In genomic region chr2:10373931-10374330, GRCh38 we compare ENCODE assay signal across 2 cellular contexts.
TF ChIP-seq lines count a peak whose summit lies in the region.

No MANE protein-coding gene starts in this region.

TF ChIP-seq in SK-N-SH, 30 proteins besides CTCF, POLR2A, EP300 and RAD21 (continued from another document):
- TF ChIP-seq PBX3 (IDR thresholded peaks at IDR 0.05), result no peak
- TF ChIP-seq REST (IDR thresholded peaks at IDR 0.05; ENCODE audit: low read depth, low read length), result no peak
- TF ChIP-seq TCF12 (IDR thresholded peaks at IDR 0.05), result no peak
- TF ChIP-seq ELF1 (IDR thresholded peaks at IDR 0.05), result no peak
- TF ChIP-seq FOXJ3 (CRISPR knock-in tag; IDR thresholded peaks at IDR 0.05), result no peak
- TF ChIP-seq GABPA (IDR thresholded peaks at IDR 0.05; ENCODE audit: low read depth), result no peak
- no peak for TF ChIP-seq SIN3A (IDR thresholded peaks at IDR 0.05; ENCODE audit: borderline replicate concordance, low read depth, low read length)
- TF ChIP-seq, protein P1, sequence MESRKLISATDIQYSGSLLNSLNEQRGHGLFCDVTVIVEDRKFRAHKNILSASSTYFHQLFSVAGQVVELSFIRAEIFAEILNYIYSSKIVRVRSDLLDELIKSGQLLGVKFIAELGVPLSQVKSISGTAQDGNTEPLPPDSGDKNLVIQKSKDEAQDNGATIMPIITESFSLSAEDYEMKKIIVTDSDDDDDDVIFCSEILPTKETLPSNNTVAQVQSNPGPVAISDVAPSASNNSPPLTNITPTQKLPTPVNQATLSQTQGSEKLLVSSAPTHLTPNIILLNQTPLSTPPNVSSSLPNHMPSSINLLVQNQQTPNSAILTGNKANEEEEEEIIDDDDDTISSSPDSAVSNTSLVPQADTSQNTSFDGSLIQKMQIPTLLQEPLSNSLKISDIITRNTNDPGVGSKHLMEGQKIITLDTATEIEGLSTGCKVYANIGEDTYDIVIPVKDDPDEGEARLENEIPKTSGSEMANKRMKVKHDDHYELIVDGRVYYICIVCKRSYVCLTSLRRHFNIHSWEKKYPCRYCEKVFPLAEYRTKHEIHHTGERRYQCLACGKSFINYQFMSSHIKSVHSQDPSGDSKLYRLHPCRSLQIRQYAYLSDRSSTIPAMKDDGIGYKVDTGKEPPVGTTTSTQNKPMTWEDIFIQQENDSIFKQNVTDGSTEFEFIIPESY (IDR thresholded peaks at IDR 0.05; ENCODE audit: borderline replicate concordance, low read depth), result no peak
- no peak for TF ChIP-seq JUND (IDR thresholded peaks at IDR 0.05)
- TF ChIP-seq GATA2 (CRISPR knock-in tag; IDR thresholded peaks at IDR 0.05), result no peak
- TF ChIP-seq POLR2AphosphoS5 (IDR thresholded peaks at IDR 0.05; ENCODE audit: low read depth, low read length), result no peak
- TF ChIP-seq USF2 (IDR thresholded peaks at IDR 0.05; ENCODE audit: borderline replicate concordance, low read depth, low read length), result no peak
- no peak for TF ChIP-seq CHD2 (IDR thresholded peaks at IDR 0.05; ENCODE audit: low read length, partially characterized antibody)
- TF ChIP-seq RCOR1 (IDR thresholded peaks at IDR 0.05; ENCODE audit: low read length), result no peak

TF ChIP-seq in SK-N-SH treated with all-trans-retinoic acid at 6 μM for 48 hours, 23 proteins besides CTCF, POLR2A, EP300 and RAD21 (continued from another document):
- TF ChIP-seq PATZ1 (CRISPR knock-in tag; IDR thresholded peaks at IDR 0.05; ENCODE audit: borderline replicate concordance) (no peak), ISL1 (CRISPR knock-in tag; IDR thresholded peaks at IDR 0.05) (no peak), ZNF8 (CRISPR knock-in tag; IDR thresholded peaks at IDR 0.05) (no peak), ZFP30 (CRISPR knock-in tag; IDR thresholded peaks at IDR 0.05) (no peak), ZNF565 (CRISPR knock-in tag; conservative IDR thresholded peaks at IDR 0.05; ENCODE audit: low read depth) (no peak), BACH2 (CRISPR knock-in tag; IDR thresholded peaks at IDR 0.05; ENCODE audit: borderline replicate concordance) (no peak)
